Comparison of ENCODE assay signal across 8 cellular contexts in the genomic region with DNA sequence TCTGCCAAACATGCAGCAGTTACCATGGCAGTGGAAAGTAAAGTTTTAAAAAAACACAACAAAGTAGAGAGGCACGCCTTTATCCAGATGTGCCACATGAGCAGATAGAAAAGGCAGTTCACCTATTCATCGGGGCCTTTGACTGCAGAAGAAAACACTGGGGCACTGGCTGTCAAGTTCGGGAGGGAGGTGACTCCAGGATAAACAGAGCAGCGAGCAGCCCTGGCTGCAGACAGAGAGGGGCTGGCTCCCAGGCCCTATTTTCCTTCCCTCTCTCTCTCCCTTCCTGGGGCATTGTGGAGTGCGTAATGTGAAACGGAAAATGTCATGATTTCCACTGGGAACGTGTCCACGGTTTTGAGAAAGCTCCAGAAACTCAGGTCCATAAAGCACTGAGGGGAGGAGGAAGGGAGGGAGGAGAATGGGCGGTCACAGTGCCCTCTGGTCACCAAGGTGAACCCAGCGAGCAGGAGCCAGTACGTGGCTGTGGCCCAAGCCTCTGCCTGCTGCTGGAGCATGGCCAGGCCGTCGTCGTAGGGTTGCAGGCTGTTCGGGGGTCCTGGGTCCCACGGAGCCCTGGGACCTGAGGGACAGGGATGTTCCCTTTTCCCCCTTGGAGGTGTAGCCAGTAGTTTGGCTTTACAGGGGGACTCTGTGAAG.
A peak's percentile ranks its signal among the peaks of the same experiment; 100 is the strongest.
DNase-seq lines count a peak whose midpoint lies in the region; ATAC-seq, FAIRE-seq and TF ChIP-seq lines count a peak whose summit lies in the region.

No MANE protein-coding gene starts in this region.

- H3K27ac ChIP-seq in endothelial cell of umbilical vein (ENCODE audit: insufficient read depth, low read depth, low read length), result peak overlapping the region; percentile 91

- peaks cover 67% of the 10 kb centered on the region for H3K4me1 ChIP-seq in endothelial cell of umbilical vein (ENCODE audit: control insufficient read depth, extremely low read depth, insufficient read depth, low read length)

- H3K4me3 Mint-ChIP-seq in activated B cell treated with CpG ODN at 0.5 μM for 24 hours, result peak overlapping the region; percentile 67
- peak overlapping the region; percentile 78 for H3K4me3 Mint-ChIP-seq in neural crest cell

- H3K4me3 ChIP-seq in endothelial cell of umbilical vein (replicated peaks in 1 of 3; ENCODE audit: insufficient read depth in 1 of 3, low read depth in 1 of 3, low read length in 3 of 3), result no peak overlapping the region

- H3K9me3 ChIP-seq in endothelial cell of umbilical vein (replicated peaks; ENCODE audit: control insufficient read depth, insufficient read depth, low read length), result no peaks in the 10 kb centered on the region

- ATAC-seq in GM19351 (IDR thresholded peaks at IDR 0.05; ENCODE audit: unreplicated experiment) (peak; percentile 18), activated B cell treated with CpG ODN at 0.5 μM for 24 hours (ENCODE audit: low read depth) (no peak), HG03520 (IDR thresholded peaks at IDR 0.05; ENCODE audit: unreplicated experiment) (no peak)

- no peaks in the 10 kb centered on the region for H3K36me3 ChIP-seq in endothelial cell of umbilical vein (ENCODE audit: control insufficient read depth in 2 of 2, extremely low read depth in 1 of 2, insufficient read depth in 2 of 2, low read length in 2 of 2)

- POLR2A ChIA-PET in activated B cell treated with CpG ODN at 0.5 μM for 24 hours (lab: Charles Lee) (interaction anchor here (0.5 to 5.4 kb wide), 21 partner anchors 9 to 349 kb away, joined by 3 to 78 read pairs (median 4); partner anchors contain the start of gene IRF2BP2), endothelial cell of umbilical vein (lab: Charles Lee) (interaction anchor here (0.6 to 2.9 kb wide), 20 partner anchors 17 to 359 kb away, joined by 3 to 48 read pairs (median 4); partner anchors contain the start of gene IRF2BP2)

- no peaks in the 10 kb centered on the region for H4K20me1 ChIP-seq in endothelial cell of umbilical vein (replicated peaks; ENCODE audit: control insufficient read depth, extremely low read depth, insufficient read depth, low read length)

- H3K36me3 Mint-ChIP-seq in activated B cell treated with CpG ODN at 0.5 μM for 24 hours (ENCODE audit: low read depth) (no peaks in the 10 kb centered on the region), neural crest cell (ENCODE audit: low read depth) (no peaks in the 10 kb centered on the region)

- intact Hi-C loops in activated B cell treated with CpG ODN at 0.5 μM for 24 hours (cut with micrococcal nuclease), result loop anchor here (5.0 kb wide), 1 partner anchor 47 kb away; no protein-coding TSS in a partner anchor
- intact Hi-C loops in endothelial cell of umbilical vein (cut with micrococcal nuclease), result loop anchor here (1.0 to 2.0 kb wide), 20 partner anchors 20 to 780 kb away; partner anchors contain the start of gene B3GALNT2

- H3K27me3 ChIP-seq in endothelial cell of umbilical vein (ENCODE audit: control insufficient read depth in 2 of 2, insufficient read depth in 2 of 2, low read length in 2 of 2), result no peaks in the 10 kb centered on the region

- H3K9me1 ChIP-seq in endothelial cell of umbilical vein (replicated peaks; ENCODE audit: control insufficient read depth, extremely low read depth, insufficient read depth, low read length), result no peaks in the 10 kb centered on the region

- dilution Hi-C loops in endothelial cell of umbilical vein (cut with MboI; ENCODE audit: extremely low pct_ligation_motif_present, low sequenced_read_pairs), result loop anchor here (10.0 to 25.0 kb wide), 2 partner anchors 113 to 350 kb away; no protein-coding TSS in a partner anchor

- FAIRE-seq in endothelial cell of umbilical vein (lab: Jason Lieb, UNC), result no peak

- CTCF ChIA-PET in activated B cell treated with CpG ODN at 0.5 μM for 24 hours (lab: Charles Lee), result interaction anchor here (1.4 kb wide), 1 partner anchor 225 kb away, joined by 4 read pairs; no protein-coding TSS in a partner anchor
- CTCF ChIA-PET in endothelial cell of umbilical vein (lab: Charles Lee), result interaction anchor here (0.8 to 3.8 kb wide), 28 partner anchors 8 to 368 kb away, joined by 3 to 51 read pairs (median 6); partner anchors contain the start of gene IRF2BP2

- H3K27ac Mint-ChIP-seq in activated B cell treated with CpG ODN at 0.5 μM for 24 hours, result peak overlapping the region; percentile 71
- peak overlapping the region; percentile 99 for H3K27ac Mint-ChIP-seq in neural crest cell (ENCODE audit: unreplicated experiment)

- no TSS peak for BruUV-seq in endothelial cell of umbilical vein (replicated peaks; lab: Mats Ljungman, UMichigan)

- H3K4me2 ChIP-seq in endothelial cell of umbilical vein (ENCODE audit: insufficient read depth, low read length), result peak overlapping the region; percentile 33

- H3K9me3 Mint-ChIP-seq in activated B cell treated with CpG ODN at 0.5 μM for 24 hours (no peaks in the 10 kb centered on the region), neural crest cell (no peaks in the 10 kb centered on the region)

- H3K4me1 Mint-ChIP-seq in activated B cell treated with CpG ODN at 0.5 μM for 24 hours, result peaks cover 51% of the 10 kb centered on the region
- peaks cover 92% of the 10 kb centered on the region for H3K4me1 Mint-ChIP-seq in neural crest cell

- TF ChIP-seq POLR2A in endothelial cell of umbilical vein (IDR thresholded peaks at IDR 0.05; ENCODE audit: low read depth, low read length), result no peak

- H3K27me3 Mint-ChIP-seq in activated B cell treated with CpG ODN at 0.5 μM for 24 hours (no peaks in the 10 kb centered on the region), neural crest cell (ENCODE audit: low read depth) (no peaks in the 10 kb centered on the region)

- no peaks in the 10 kb centered on the region for H3K79me2 ChIP-seq in endothelial cell of umbilical vein (ENCODE audit: control insufficient read depth, insufficient read depth, low read length)

- no peak overlapping the region for H2AFZ ChIP-seq in endothelial cell of umbilical vein (ENCODE audit: low read depth, low read length)

- TF ChIP-seq CTCF in activated B cell treated with CpG ODN at 0.5 μM for 24 hours (IDR thresholded peaks at IDR 0.05) (no peak), endothelial cell of umbilical vein (IDR thresholded peaks at IDR 0.05; ENCODE audit: extremely low read depth in 1 of 2, insufficient read depth in 1 of 2, low read depth in 1 of 2, low read length in 2 of 2) (no peak), neural crest cell (conservative IDR thresholded peaks at IDR 0.05) (no peak)

- DNase-seq in HK-2 (ENCODE audit: unreplicated experiment) (peak; percentile 53), activated B cell treated with CpG ODN at 0.5 μM for 24 hours (no peak), endothelial cell of umbilical vein (ENCODE audit: low read depth, low spot score) (peak; percentile 99), neural crest cell (ENCODE audit: low read depth, low spot score) (no peak), KG1 (lab: John Stamatoyannopoulos, UW) (no peak), foreskin melanocyte (no peak)

- H3K9ac ChIP-seq in endothelial cell of umbilical vein (replicated peaks; ENCODE audit: extremely low read depth, insufficient read depth, low read length), result peak overlapping the region; percentile 95

TF ChIP-seq in endothelial cell of umbilical vein, 7 proteins besides CTCF, POLR2A, EP300 and RAD21:
- TF ChIP-seq FOS (IDR thresholded peaks at IDR 0.05; ENCODE audit: borderline replicate concordance, insufficient read depth, low read length) (no peak), EZH2 (IDR thresholded peaks at IDR 0.05; ENCODE audit: borderline replicate concordance, low read depth, low read length, severe bottlenecking) (no peak), POLR2AphosphoS5 (IDR thresholded peaks at IDR 0.05; ENCODE audit: insufficient read depth, low read depth, low read length) (no peak), JUN (IDR thresholded peaks at IDR 0.05; ENCODE audit: borderline replicate concordance, insufficient read depth, insufficient read length, low read depth) (peak; percentile 74)

Comparison
In these comparisons a context has a peak if more than half of its experiments do, and no peak if none do; other contexts are left out.
1. DNase-seq: peak in HK-2 (single experiment) and endothelial cell of umbilical vein (single experiment); none in activated B cell treated with CpG ODN at 0.5 μM for 24 hours (single experiment), neural crest cell (single experiment), KG1 (single experiment) and foreskin melanocyte (single experiment).